Comparison of ENCODE assay signal across 14 cellular contexts in the genomic region with DNA sequence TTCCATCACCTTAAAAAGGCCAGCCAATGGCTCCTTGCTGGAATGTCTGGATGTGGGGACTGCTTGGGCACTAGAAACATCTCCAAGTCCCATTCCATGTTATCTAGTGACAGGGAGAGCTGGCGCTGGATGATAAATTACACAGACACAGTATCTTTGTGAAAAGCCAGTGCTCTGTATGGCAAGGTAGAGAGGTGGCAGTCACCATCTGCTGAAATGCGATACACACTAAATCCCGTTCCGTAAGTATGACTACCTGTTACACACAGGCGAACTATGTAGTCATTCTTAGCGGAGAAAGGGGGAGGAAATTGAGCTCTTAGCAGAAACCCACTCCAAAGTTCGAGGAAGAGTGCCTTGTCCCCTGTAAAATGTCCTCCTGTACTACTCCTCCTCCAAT.
"Had no signal": no experiment of that assay in that cellular context is flagged by ENCODE, and none has a peak within 500 bp of the region (broad histone marks: within the 10 kb centered on the region; RNA-seq: fewer than 3 reads in every experiment).

No MANE protein-coding gene starts in this region.

- H3K4me3 Mint-ChIP-seq: activated CD8-positive, alpha-beta memory T cell treated with anti-CD3 and anti-CD28 coated beads, Interleukin-2, amount 10 ng/mL, durations not matched to agents 7 days and 5 days; activated naive CD8-positive, alpha-beta T cell; memory B cell; neural crest cell; stimulated activated naive B cell treated with anti-CD40 and anti-IgM and Interleukin-4, amounts not matched to agents 10 μg/mL and 1 μg/mL and 100 μg/mL, for 72 hours had no signal

- H3K4me1 ChIP-seq: psoas muscle, right lobe of liver, upper lobe of left lung had no signal

- H3K4me1 Mint-ChIP-seq: activated CD8-positive, alpha-beta memory T cell treated with anti-CD3 and anti-CD28 coated beads, Interleukin-2, amount 10 ng/mL, durations not matched to agents 7 days and 5 days; neural crest cell had no signal

- H3K36me3 Mint-ChIP-seq: activated CD8-positive, alpha-beta memory T cell treated with anti-CD3 and anti-CD28 coated beads, Interleukin-2, amount 10 ng/mL, durations not matched to agents 7 days and 5 days; activated naive CD8-positive, alpha-beta T cell; memory B cell; stimulated activated naive B cell treated with anti-CD40 and anti-IgM and Interleukin-4, amounts not matched to agents 10 μg/mL and 1 μg/mL and 100 μg/mL, for 72 hours had no signal

- H3K27ac ChIP-seq: dorsolateral prefrontal cortex, epithelial cell of prostate, ovary, psoas muscle, right lobe of liver, thoracic aorta, upper lobe of left lung had no signal

- H3K27ac Mint-ChIP-seq: activated CD8-positive, alpha-beta memory T cell treated with anti-CD3 and anti-CD28 coated beads, Interleukin-2, amount 10 ng/mL, durations not matched to agents 7 days and 5 days; activated naive CD8-positive, alpha-beta T cell; memory B cell; stimulated activated naive B cell treated with anti-CD40 and anti-IgM and Interleukin-4, amounts not matched to agents 10 μg/mL and 1 μg/mL and 100 μg/mL, for 72 hours had no signal

- H3K9me3 ChIP-seq: ovary, right lobe of liver, thoracic aorta, upper lobe of left lung had no signal

- ATAC-seq: activated CD8-positive, alpha-beta memory T cell treated with anti-CD3 and anti-CD28 coated beads, Interleukin-2, amount 10 ng/mL, durations not matched to agents 7 days and 5 days; psoas muscle; right lobe of liver; stimulated activated naive B cell treated with anti-CD40 and anti-IgM and Interleukin-4, amounts not matched to agents 10 μg/mL and 1 μg/mL and 100 μg/mL, for 72 hours had no signal

- DNase-seq: activated CD4-positive, alpha-beta T cell treated with anti-CD3 and anti-CD28 coated beads, Interleukin-2, amount 50 U/mL, for 48 hours; activated CD8-positive, alpha-beta memory T cell treated with anti-CD3 and anti-CD28 coated beads, Interleukin-2, amount 10 ng/mL, durations not matched to agents 7 days and 5 days; dorsolateral prefrontal cortex; foreskin fibroblast; ovary; psoas muscle; right lobe of liver; stimulated activated naive B cell treated with anti-CD40 and anti-IgM and Interleukin-4, amounts not matched to agents 10 μg/mL and 1 μg/mL and 100 μg/mL, for 72 hours; upper lobe of left lung had no signal

- H3K27me3 Mint-ChIP-seq: activated CD8-positive, alpha-beta memory T cell treated with anti-CD3 and anti-CD28 coated beads, Interleukin-2, amount 10 ng/mL, durations not matched to agents 7 days and 5 days had no signal

- H3K36me3 ChIP-seq: ovary, right lobe of liver, thoracic aorta, upper lobe of left lung had no signal

- H3K27me3 ChIP-seq: ovary, right lobe of liver, upper lobe of left lung had no signal

- H3K4me3 ChIP-seq: dorsolateral prefrontal cortex, ovary, psoas muscle, right lobe of liver, thoracic aorta, upper lobe of left lung had no signal
